24 cellular contexts compared by ENCODE assay signal in the genomic region with DNA sequence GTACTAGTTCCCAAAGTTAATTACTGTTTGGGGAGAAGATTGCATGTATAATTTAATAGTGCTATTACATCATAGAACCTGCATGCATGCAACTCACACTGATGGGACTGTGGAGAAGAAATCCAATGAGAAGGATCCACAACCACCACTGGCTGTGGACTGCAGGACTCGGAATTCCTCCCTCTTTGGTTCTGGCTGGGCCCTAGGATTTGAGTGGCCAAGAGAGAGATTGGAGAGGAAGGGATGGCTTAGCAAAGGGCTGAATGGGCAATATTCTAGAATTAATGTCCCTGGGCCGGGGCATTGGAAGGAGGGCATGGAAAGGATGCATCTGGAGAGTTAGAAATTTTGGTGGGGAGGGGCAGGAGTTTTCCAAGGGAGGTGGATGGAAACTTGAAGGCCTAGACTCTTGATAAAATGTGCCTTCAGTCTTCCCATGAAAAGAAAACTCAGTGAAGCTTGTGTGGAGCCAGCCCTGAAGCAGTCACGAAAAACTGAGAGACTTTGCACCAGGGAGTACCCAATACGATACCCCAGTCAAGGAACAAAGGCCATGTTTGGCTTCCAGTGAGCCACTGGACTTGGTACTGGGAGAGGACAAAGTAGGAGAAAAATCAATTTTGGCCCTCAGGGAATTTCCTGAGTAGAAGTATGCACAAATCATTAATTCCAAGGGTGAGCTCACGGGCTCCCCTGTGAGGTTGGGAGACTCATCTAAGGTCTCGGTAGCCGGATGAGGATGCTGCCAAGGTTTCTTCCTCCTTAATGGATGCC.
"Had no signal": no experiment of that assay in that cellular context is flagged by ENCODE, and none has a peak within 500 bp of the region (broad histone marks: within the 10 kb centered on the region; RNA-seq: fewer than 3 reads in every experiment).

No MANE protein-coding gene starts in this region.

- H3K27ac Mint-ChIP-seq: natural killer cell; progenitor cell of endocrine pancreas; stimulated activated effector memory CD8-positive, alpha-beta T cell treated with anti-CD3 and anti-CD28 coated beads, Interleukin-12 subunit alpha, Interleukin-12 subunit beta, amount 100 ng/mL, for 72 hours had no signal

- H3K4me1 Mint-ChIP-seq: natural killer cell had no signal

- H3K9me3 ChIP-seq: gastrocnemius medialis, heart right ventricle, mucosa of descending colon, pancreas, suprapubic skin, thyroid gland, upper lobe of right lung, vagina had no signal

- H3K36me3 ChIP-seq: gastrocnemius medialis, heart right ventricle, pancreas, suprapubic skin, thyroid gland, upper lobe of right lung, vagina had no signal

- H3K9me3 Mint-ChIP-seq: natural killer cell; stimulated activated effector memory CD8-positive, alpha-beta T cell treated with anti-CD3 and anti-CD28 coated beads, Interleukin-12 subunit alpha, Interleukin-12 subunit beta, amount 100 ng/mL, for 72 hours had no signal

- H3K4me3 ChIP-seq: dorsolateral prefrontal cortex, gastrocnemius medialis, heart right ventricle, mucosa of descending colon, pancreas, suprapubic skin, thyroid gland, upper lobe of right lung, vagina had no signal

- H3K36me3 Mint-ChIP-seq: natural killer cell; stimulated activated effector memory CD8-positive, alpha-beta T cell treated with anti-CD3 and anti-CD28 coated beads, Interleukin-12 subunit alpha, Interleukin-12 subunit beta, amount 100 ng/mL, for 72 hours had no signal

- H3K4me1 ChIP-seq: thyroid gland had no signal

- H3K27me3 Mint-ChIP-seq: progenitor cell of endocrine pancreas had no signal

- H3K27ac ChIP-seq: dorsolateral prefrontal cortex, gastrocnemius medialis, heart right ventricle, pancreas, suprapubic skin, thyroid gland, upper lobe of right lung, vagina had no signal

- ATAC-seq: esophagus mucosa; gastrocnemius medialis; heart right ventricle; left ventricle myocardium superior; natural killer cell; pancreas; right cardiac atrium; stimulated activated effector memory CD8-positive, alpha-beta T cell treated with anti-CD3 and anti-CD28 coated beads, Interleukin-12 subunit alpha, Interleukin-12 subunit beta, amount 100 ng/mL, for 72 hours; stimulated activated naive CD8-positive, alpha-beta T cell treated with anti-CD3 and anti-CD28 coated beads, Interleukin-15, Interleukin-2, amounts not matched to agents 100 U/mL and 50 U/mL, for 24 hours; upper lobe of right lung had no signal

- H3K27me3 ChIP-seq: dorsolateral prefrontal cortex, gastrocnemius medialis, heart right ventricle, pancreas, suprapubic skin, thyroid gland, upper lobe of right lung, vagina had no signal

- DNase-seq: cortex of kidney; dorsolateral prefrontal cortex; effector CD8-positive, alpha-beta T cell; gastrocnemius medialis; heart right ventricle; hypothalamus; islet precursor cell; left ventricle myocardium superior; mucosa of descending colon; natural killer cell; nucleus accumbens; pancreas; right cardiac atrium; stimulated activated CD4-positive, alpha-beta T cell treated with anti-CD3 and anti-CD28 coated beads, Interleukin-4, amount 100 ng/mL, for 1 hour; stimulated activated CD8-positive, alpha-beta memory T cell treated with anti-CD3 and anti-CD28 coated beads, Interleukin-4, amount 100 ng/mL, for 48 hours; stimulated activated naive CD8-positive, alpha-beta T cell treated with anti-CD3 and anti-CD28 coated beads, Interleukin-15, Interleukin-2, amounts not matched to agents 100 U/mL and 50 U/mL, for 24 hours; thyroid gland; upper lobe of right lung had no signal

- H3K4me3 Mint-ChIP-seq: natural killer cell; neural crest cell; stimulated activated effector memory CD8-positive, alpha-beta T cell treated with anti-CD3 and anti-CD28 coated beads, Interleukin-12 subunit alpha, Interleukin-12 subunit beta, amount 100 ng/mL, for 72 hours had no signal
